In genomic region chr10:73161079-73161478, GRCh38 we compare ENCODE assay signal across 22 cellular contexts. TPM values are rescaled to one million over a fixed set of nuclear protein-coding genes. Genes with fewer than 3 reads are reported as not detected.
A peak's percentile ranks its signal among the peaks of the same experiment; 100 is the strongest.
DNase-seq lines count a peak whose midpoint lies in the region; ATAC-seq, FAIRE-seq and TF ChIP-seq lines count a peak whose summit lies in the region.
"Had no signal": no experiment of that assay in that cellular context is flagged by ENCODE, and none has a peak within 500 bp of the region (broad histone marks: within the 10 kb centered on the region; RNA-seq: fewer than 3 reads in every experiment).

No MANE protein-coding gene starts in this region.

- intact Hi-C loops in activated CD4-positive, alpha-beta T cell treated with anti-CD3 and anti-CD28 coated beads for 36 hours (cut with DNase I, micrococcal nuclease), result loop anchor here in 1 of 2 experiments (10.0 kb wide), 1 partner anchor 536 kb away; the partner anchor contains the start of gene MICU1
- intact Hi-C loops in activated CD4-positive, alpha-beta T cell treated with anti-CD3 and anti-CD28 coated beads, Interleukin-2, amount 10 ng/mL, durations not matched to agents 24 days and 14 days (cut with micrococcal nuclease), result loop anchor here (10.0 kb wide), 2 partner anchors 536 to 806 kb away; partner anchors contain the start of genes DNAJB12 and MICU1
- intact Hi-C loops in Panc1 (cut with micrococcal nuclease; ENCODE audit: unreplicated experiment), result no loop called here

- H3K27me3 ChIP-seq in Panc1 (ENCODE audit: control insufficient read depth, insufficient read depth, low read length), result no peaks in the 10 kb centered on the region
- H3K27me3 ChIP-seq in trophoblast cell (ENCODE audit: insufficient read depth, low read length), result no peaks in the 10 kb centered on the region
- H3K27me3 ChIP-seq: BE2C had no signal

- H4K91ac ChIP-seq in trophoblast cell (ENCODE audit: low read depth, low read length), result no peak overlapping the region

- no peaks in the 10 kb centered on the region for H3K4me1 ChIP-seq in A549
- 0 out of 2 replicates have a peak, but pooled peaks cover 4% of the 10 kb centered on the region for H3K4me1 ChIP-seq in Panc1 (ENCODE audit: control insufficient read depth, insufficient read depth, low read length)
- no peaks in the 10 kb centered on the region for H3K4me1 ChIP-seq in trophoblast cell (ENCODE audit: control insufficient read depth in 1 of 2, insufficient read depth in 2 of 2, low read length in 2 of 2)
- H3K4me1 ChIP-seq: BE2C had no signal

- TF ChIP-seq CTCF in A549 (IDR thresholded peaks at IDR 0.05) (no peak), Panc1 (IDR thresholded peaks at IDR 0.05) (no peak)

- peaks cover 36% of the 10 kb centered on the region for H3K36me3 Mint-ChIP-seq in activated CD4-positive, alpha-beta T cell treated with anti-CD3 and anti-CD28 coated beads for 36 hours (ENCODE audit: low read depth)
- peaks cover 47% of the 10 kb centered on the region for H3K36me3 Mint-ChIP-seq in activated CD4-positive, alpha-beta T cell treated with anti-CD3 and anti-CD28 coated beads, Interleukin-2, amount 10 ng/mL, durations not matched to agents 24 days and 14 days (ENCODE audit: low read depth)
- peaks cover 24% of the 10 kb centered on the region for H3K36me3 Mint-ChIP-seq in memory B cell

- peaks cover 46% of the 10 kb centered on the region for H3K4me1 Mint-ChIP-seq in activated CD4-positive, alpha-beta T cell treated with anti-CD3 and anti-CD28 coated beads for 36 hours
- peaks cover 42% of the 10 kb centered on the region for H3K4me1 Mint-ChIP-seq in activated CD4-positive, alpha-beta T cell treated with anti-CD3 and anti-CD28 coated beads, Interleukin-2, amount 10 ng/mL, durations not matched to agents 24 days and 14 days
- H3K4me1 Mint-ChIP-seq in memory B cell, result peaks cover 30% of the 10 kb centered on the region

- no peak overlapping the region for H3K4me3 ChIP-seq in A549
- H3K4me3 ChIP-seq in Panc1 (ENCODE audit: low read depth in 2 of 2, low read length in 2 of 2), result no peak overlapping the region
- no peak overlapping the region for H3K4me3 ChIP-seq in trophoblast cell (ENCODE audit: low read depth, low read length)

- no peak for ATAC-seq in activated CD4-positive, alpha-beta T cell treated with anti-CD3 and anti-CD28 coated beads for 36 hours
- ATAC-seq in A549 (no peak), Panc1 (no peak), memory B cell (ENCODE audit: low read depth) (no peak), GM18867 (IDR thresholded peaks at IDR 0.05; ENCODE audit: unreplicated experiment) (no peak)
- ATAC-seq: HCT116, Right ventricle myocardium inferior had no signal

- H3K36me3 ChIP-seq in Panc1 (ENCODE audit: control insufficient read depth, insufficient read depth, low read length) (peaks cover 20% of the 10 kb centered on the region), trophoblast cell (ENCODE audit: control insufficient read depth in 1 of 2, insufficient read depth in 2 of 2, low read length in 2 of 2) (peaks cover 11 to 15% of the 10 kb centered on the region in 2 experiments)

- no peak overlapping the region for H2BK12ac ChIP-seq in trophoblast cell (ENCODE audit: low read length)

- no peak overlapping the region for H3K27ac ChIP-seq in A549
- H3K27ac ChIP-seq in Panc1 (ENCODE audit: low read length), result no peak overlapping the region
- no peak overlapping the region for H3K27ac ChIP-seq in trophoblast cell (ENCODE audit: low read depth, low read length)
- H3K27ac ChIP-seq: 22Rv1 had no signal

- in situ Hi-C loops in Panc1 (cut with HindIII; ENCODE audit: low pct_unique_long_range_greater_than_20kb, low sequenced_read_pairs), result no loop called here

- 85% methylated on average over 1 of the region's 1 CpG for WGBS in A549 (ENCODE audit: missing lambda C conversion rate)
- WGBS in trophoblast cell (ENCODE audit: extremely low coverage, insufficient coverage, insufficient read length), result no CpG with 5 or more reads among the region's 1 CpG

- no peaks in the 10 kb centered on the region for H3K9me3 Mint-ChIP-seq in activated CD4-positive, alpha-beta T cell treated with anti-CD3 and anti-CD28 coated beads for 36 hours (ENCODE audit: low read depth)
- H3K9me3 Mint-ChIP-seq in activated CD4-positive, alpha-beta T cell treated with anti-CD3 and anti-CD28 coated beads, Interleukin-2, amount 10 ng/mL, durations not matched to agents 24 days and 14 days, result no peaks in the 10 kb centered on the region
- H3K9me3 Mint-ChIP-seq in memory B cell, result no peaks in the 10 kb centered on the region
- H3K9me3 Mint-ChIP-seq: CD4-positive, alpha-beta T cell had no signal

- TSS peak; percentile 27 for BruUV-seq in Panc1 (replicated peaks; lab: Mats Ljungman, UMichigan)

- no peak for DNase-seq in activated CD4-positive, alpha-beta T cell treated with anti-CD3 and anti-CD28 coated beads for 36 hours
- DNase-seq in activated CD4-positive, alpha-beta T cell treated with anti-CD3 and anti-CD28 coated beads, Interleukin-2, amount 10 ng/mL, durations not matched to agents 24 days and 14 days, result no peak
- DNase-seq in A549 (ENCODE audit: low read depth in 1 of 2, low spot score in 1 of 2), result no peak
- DNase-seq in Panc1 (ENCODE audit: low read depth, low spot score), result no peak
- no peak for DNase-seq in memory B cell (ENCODE audit: low spot score in 2 of 2)
- DNase-seq in DMS 273 treated with DMSO at 0.1 percent for 48 hours (lab: John Stamatoyannopoulos, UW), result no peak
- DNase-seq in trophoblast cell, result no peak
- DNase-seq: BE2C; CD4-positive, alpha-beta T cell; DMS79; GOT3; KBM-7; MV-4-11; NCI-H1694 treated with DMSO at 0.1 percent for 48 hours; NK-92 treated with Interleukin-12 subunit alpha and Interleukin-12 subunit beta, amount 100 ng/mL, for 24 hours had no signal

- no peak for TF ChIP-seq EP300 in A549 (IDR thresholded peaks at IDR 0.05)

- no peak for TF ChIP-seq POLR2A in A549 (IDR thresholded peaks at IDR 0.05; ENCODE audit: low read length)

- no peak overlapping the region for H3K4me2 ChIP-seq in A549
- no peak overlapping the region for H3K4me2 ChIP-seq in trophoblast cell (ENCODE audit: low read length)

- no peak overlapping the region for H4K12ac ChIP-seq in trophoblast cell (ENCODE audit: low read depth, low read length)

- no peaks in the 10 kb centered on the region for H3K27me3 Mint-ChIP-seq in activated CD4-positive, alpha-beta T cell treated with anti-CD3 and anti-CD28 coated beads for 36 hours
- no peaks in the 10 kb centered on the region for H3K27me3 Mint-ChIP-seq in activated CD4-positive, alpha-beta T cell treated with anti-CD3 and anti-CD28 coated beads, Interleukin-2, amount 10 ng/mL, durations not matched to agents 24 days and 14 days
- no peaks in the 10 kb centered on the region for H3K27me3 Mint-ChIP-seq in memory B cell
- H3K27me3 Mint-ChIP-seq: CD4-positive, alpha-beta T cell had no signal

- no peak overlapping the region for H2BK5ac ChIP-seq in trophoblast cell (ENCODE audit: low read depth, low read length, poor library complexity)

- H2BK120ac ChIP-seq in trophoblast cell (ENCODE audit: insufficient read depth, low read length, poor library complexity), result no peak overlapping the region

- no peak overlapping the region for H3K4me3 Mint-ChIP-seq in activated CD4-positive, alpha-beta T cell treated with anti-CD3 and anti-CD28 coated beads for 36 hours
- no peak overlapping the region for H3K4me3 Mint-ChIP-seq in activated CD4-positive, alpha-beta T cell treated with anti-CD3 and anti-CD28 coated beads, Interleukin-2, amount 10 ng/mL, durations not matched to agents 24 days and 14 days
- no peak overlapping the region for H3K4me3 Mint-ChIP-seq in memory B cell
- H3K4me3 Mint-ChIP-seq: CD4-positive, alpha-beta T cell had no signal

- H3K14ac ChIP-seq in trophoblast cell (ENCODE audit: low read length), result no peak overlapping the region

- no peak overlapping the region for H3K23ac ChIP-seq in trophoblast cell (ENCODE audit: low read length)

- peaks cover 6% of the 10 kb centered on the region; the same call in 1 of the 3 replicates for H3K9me3 ChIP-seq in A549
- no peaks in the 10 kb centered on the region for H3K9me3 ChIP-seq in Panc1 (ENCODE audit: control insufficient read depth, insufficient read depth, low read depth, low read length)
- no peaks in the 10 kb centered on the region for H3K9me3 ChIP-seq in trophoblast cell (ENCODE audit: insufficient read depth, low read depth, low read length)
- H3K9me3 ChIP-seq: BE2C had no signal

- no peaks in the 10 kb centered on the region for H3K79me2 ChIP-seq in trophoblast cell (ENCODE audit: control insufficient read depth, insufficient read depth, low read length, poor library complexity)

- H3K79me1 ChIP-seq in trophoblast cell (ENCODE audit: low read length), result no peaks in the 10 kb centered on the region

- no peak for FAIRE-seq in A549 (lab: Jason Lieb, UNC)
- FAIRE-seq: D721Med, GM18507, RCC 7860 had no signal

- no peak overlapping the region for H2AFZ ChIP-seq in trophoblast cell (ENCODE audit: insufficient read depth, low read length, poor library complexity)

- H3K18ac ChIP-seq in trophoblast cell (ENCODE audit: low read length), result no peak overlapping the region

- no peak overlapping the region for H3K9ac ChIP-seq in trophoblast cell (ENCODE audit: low read length)

- TF ChIP-seq RAD21 in A549 (conservative IDR thresholded peaks at IDR 0.05 in 1 of 2, IDR thresholded peaks at IDR 0.05 in 1 of 2), result no peak

- CTCF ChIA-PET in activated CD4-positive, alpha-beta T cell treated with anti-CD3 and anti-CD28 coated beads for 36 hours (lab: Charles Lee), result interaction anchor here (0.5 to 1.6 kb wide), 4 partner anchors 65 to 939 kb away, joined by 3 to 4 read pairs (median 4); no protein-coding TSS in a partner anchor
- CTCF ChIA-PET in A549 (lab: Yijun Ruan, JAX) (interaction anchor here (0.7 to 4.1 kb wide), 6 partner anchors 9 to 368 kb away, joined by 4 to 49 read pairs (median 5); partner anchors contain the start of gene P4HA1), Panc1 (lab: Charles Lee) (no interaction called here)

- no peak overlapping the region for H2AK5ac ChIP-seq in trophoblast cell (ENCODE audit: low read length)

- H3K27ac Mint-ChIP-seq in activated CD4-positive, alpha-beta T cell treated with anti-CD3 and anti-CD28 coated beads for 36 hours, result peak overlapping the region; percentile 21
- no peak overlapping the region for H3K27ac Mint-ChIP-seq in activated CD4-positive, alpha-beta T cell treated with anti-CD3 and anti-CD28 coated beads, Interleukin-2, amount 10 ng/mL, durations not matched to agents 24 days and 14 days
- H3K27ac Mint-ChIP-seq in memory B cell, result peak overlapping the region; percentile 8
- H3K27ac Mint-ChIP-seq: CD4-positive, alpha-beta T cell had no signal

- POLR2A ChIA-PET in activated CD4-positive, alpha-beta T cell treated with anti-CD3 and anti-CD28 coated beads for 36 hours (lab: Charles Lee), result interaction anchor here (0.6 to 0.8 kb wide), 2 partner anchors 10 to 57 kb away, joined by 3 to 4 read pairs; no protein-coding TSS in a partner anchor
- POLR2A ChIA-PET in A549 (lab: Yijun Ruan, JAX), result no interaction called here
- POLR2A ChIA-PET in Panc1 (lab: Charles Lee), result no interaction called here

- no peak overlapping the region for H3K4ac ChIP-seq in trophoblast cell (ENCODE audit: low read depth, low read length)

- no peak overlapping the region for H4K8ac ChIP-seq in trophoblast cell (ENCODE audit: low read depth, low read length)

RNA-seq across cellular contexts. Expression of gene ECD, which starts 6.7 kb away (rescaled TPM):
- 10 to 100 TPM; 41.0 to 50.7 TPM for total RNA-seq in activated CD4-positive, alpha-beta T cell treated with anti-CD3 and anti-CD28 coated beads for 36 hours
- 38.5 and 40.7 TPM in 2 replicates for total RNA-seq in activated CD4-positive, alpha-beta T cell treated with anti-CD3 and anti-CD28 coated beads, Interleukin-2, amount 10 ng/mL, durations not matched to agents 24 days and 14 days
- polyA plus RNA-seq in A549 (2011; rRNA removed) (53.3 and 53.6 TPM in 2 replicates), A549 (2017; fragmentation: RNase III; extraction: RNeasy Plus Mini Kit Qiagen cat#74134 plus additional on column Dnase treatment) (26.5 to 29.1 TPM (median 27.1 TPM) in 3 replicates)
- 15.3 and 18.7 TPM in 2 replicates for polyA plus RNA-seq in A549 (2012; cell fraction: cytosol; rRNA removed)
- 17.0 and 21.5 TPM in 2 replicates for polyA plus RNA-seq in A549 (2012; cell fraction: nucleus; rRNA removed)
- 30.6 and 34.3 TPM in 2 replicates for polyA minus RNA-seq in A549 (2011; rRNA and poly(A)+ RNA removed)
- total RNA-seq in Panc1 (2021; ENCODE audit: unreplicated experiment), result 53.9 TPM
- 37.0 TPM for polyA plus RNA-seq in Panc1 (2012; ENCODE audit: insufficient read length)
- 26.9 and 27.4 TPM in 2 replicates for polyA plus RNA-seq in trophoblast cell (2013)

RNA-seq across cellular contexts. Expression of gene FAM149B1, which starts 6.8 kb away (rescaled TPM):
- 10 to 100 TPM; 16.0 to 18.6 TPM for total RNA-seq in activated CD4-positive, alpha-beta T cell treated with anti-CD3 and anti-CD28 coated beads for 36 hours
- total RNA-seq in activated CD4-positive, alpha-beta T cell treated with anti-CD3 and anti-CD28 coated beads, Interleukin-2, amount 10 ng/mL, durations not matched to agents 24 days and 14 days, result 10.5 and 11.5 TPM in 2 replicates
- polyA plus RNA-seq in A549 (2011; rRNA removed), result 25.5 and 26.7 TPM in 2 replicates
- 8.1 and 8.5 TPM in 2 replicates for polyA plus RNA-seq in A549 (2012; cell fraction: cytosol; rRNA removed)
- 6.2 and 10.1 TPM in 2 replicates for polyA plus RNA-seq in A549 (2012; cell fraction: nucleus; rRNA removed)
- polyA plus RNA-seq in A549 (2017; fragmentation: RNase III; extraction: RNeasy Plus Mini Kit Qiagen cat#74134 plus additional on column Dnase treatment), result 6.9 to 8.4 TPM (median 7.0 TPM) in 3 replicates
- 18.3 and 24.8 TPM in 2 replicates for polyA minus RNA-seq in A549 (2011; rRNA and poly(A)+ RNA removed)
- total RNA-seq in Panc1 (2021; ENCODE audit: unreplicated experiment), result 20.8 TPM
- 16.3 TPM for polyA plus RNA-seq in Panc1 (2012; ENCODE audit: insufficient read length)
- polyA plus RNA-seq in trophoblast cell (2013), result 28.6 and 31.3 TPM in 2 replicates

RNA-seq across cellular contexts. Expression of gene NUDT13, which starts 50.8 kb away (rescaled TPM):
- 1 to 10 TPM; 1.6 to 2.2 TPM for total RNA-seq in activated CD4-positive, alpha-beta T cell treated with anti-CD3 and anti-CD28 coated beads for 36 hours
- total RNA-seq in activated CD4-positive, alpha-beta T cell treated with anti-CD3 and anti-CD28 coated beads, Interleukin-2, amount 10 ng/mL, durations not matched to agents 24 days and 14 days, result 0.80 and 0.91 TPM in 2 replicates
- polyA plus RNA-seq in A549 (2011; rRNA removed) (4.9 TPM in 2 replicates), A549 (2017; fragmentation: RNase III; extraction: RNeasy Plus Mini Kit Qiagen cat#74134 plus additional on column Dnase treatment) (3.5 to 4.3 TPM (median 3.8 TPM) in 3 replicates)
- 2.6 and 2.7 TPM in 2 replicates for polyA plus RNA-seq in A549 (2012; cell fraction: cytosol; rRNA removed)
- polyA plus RNA-seq in A549 (2012; cell fraction: nucleus; rRNA removed), result 1.8 and 4.5 TPM in 2 replicates
- polyA minus RNA-seq in A549 (2011; rRNA and poly(A)+ RNA removed), result 1.1 and 2.7 TPM in 2 replicates
- total RNA-seq in Panc1 (2021; ENCODE audit: unreplicated experiment), result 6.1 TPM
- 3.2 TPM for polyA plus RNA-seq in Panc1 (2012; ENCODE audit: insufficient read length)
- 0.96 and 1.4 TPM in 2 replicates for polyA plus RNA-seq in trophoblast cell (2013)
